Comparison of ENCODE assay signal across 8 cellular contexts in genomic region chr1:30719406-30720270, GRCh38. TPM values are rescaled to one million over a fixed set of nuclear protein-coding genes. Genes with fewer than 3 reads are reported as not detected.
DNase-seq lines count a peak whose midpoint lies in the region; ATAC-seq and TF ChIP-seq lines count a peak whose summit lies in the region.

No MANE protein-coding gene starts in this region.

- H3K36me3 Mint-ChIP-seq in activated T-cell treated with anti-CD3 and anti-CD28 coated beads, Interleukin-2, amount 50 U/mL, for 72 hours (ENCODE audit: insufficient read depth in 2 of 2) = peaks cover 0 to 4% of the 10 kb centered on the region in 2 donors

- H3K4me1 Mint-ChIP-seq in activated T-cell treated with anti-CD3 and anti-CD28 coated beads, Interleukin-2, amount 50 U/mL, for 72 hours (ENCODE audit: low read depth) = peaks cover 32% of the 10 kb centered on the region

- H3K27ac Mint-ChIP-seq in activated T-cell treated with anti-CD3 and anti-CD28 coated beads, Interleukin-2, amount 50 U/mL, for 72 hours = peak overlapping the region; percentile 72

- H3K9me3 ChIP-seq in SJSA1 (replicated peaks) = peaks cover 18% of the 10 kb centered on the region

- no peaks in the 10 kb centered on the region for H3K9me3 Mint-ChIP-seq in activated T-cell treated with anti-CD3 and anti-CD28 coated beads, Interleukin-2, amount 50 U/mL, for 72 hours

- H3K36me3 ChIP-seq in SJSA1 = 0 out of 2 replicates have a peak, but pooled peaks cover 3% of the 10 kb centered on the region

- H3K27me3 ChIP-seq in SJSA1 (replicated peaks) = no peaks in the 10 kb centered on the region

- H3K4me3 Mint-ChIP-seq in activated T-cell treated with anti-CD3 and anti-CD28 coated beads, Interleukin-2, amount 50 U/mL, for 72 hours = peak overlapping the region; percentile 95 to 99

- H3K4me3 ChIP-seq in SJSA1 (peak overlapping the region; percentile 57), epithelial cell of proximal tubule (ENCODE audit: low read depth, low read length) (peak overlapping the region; percentile 73)

- H3K27me3 Mint-ChIP-seq in activated T-cell treated with anti-CD3 and anti-CD28 coated beads, Interleukin-2, amount 50 U/mL, for 72 hours (ENCODE audit: low read depth) = no peaks in the 10 kb centered on the region

- H3K27ac ChIP-seq in SJSA1 = peak overlapping the region; percentile 97

- DNase-seq in activated T-cell treated with anti-CD3 and anti-CD28 coated beads, Interleukin-2, amount 50 U/mL, for 72 hours = no peak
- DNase-seq in activated T-cell treated with anti-CD3 and anti-CD28 coated beads, Interleukin-2, amount 50 U/mL, for 1 hour = no peak
- DNase-seq in SJSA1 (ENCODE audit: low read depth in 1 of 2, low spot score in 2 of 2) = peak in 1 of 2 experiments; percentile 82
- DNase-seq in epithelial cell of proximal tubule (ENCODE audit: low read depth) = no peak
- peak; percentile 90 for DNase-seq in pons (ENCODE audit: low spot score)
- no peak for DNase-seq in NCI-H345 treated with DMSO at 0.1 percent for 48 hours (lab: John Stamatoyannopoulos, UW; ENCODE audit: unreplicated experiment)
- no peak for DNase-seq in activated effector memory CD4-positive, alpha-beta T cell treated with Interleukin-2 at 50 U/mL for 16 hours
- DNase-seq in NCI-H2227 treated with DMSO at 0.1 percent for 48 hours (lab: John Stamatoyannopoulos, UW) = no peak

- H3K4me1 ChIP-seq in SJSA1 (replicated peaks) = peaks cover 15% of the 10 kb centered on the region

- no peak for TF ChIP-seq CTCF in epithelial cell of proximal tubule (conservative IDR thresholded peaks at IDR 0.05; ENCODE audit: low read depth, low read length)

- no peak for ATAC-seq in activated T-cell treated with anti-CD3 and anti-CD28 coated beads, Interleukin-2, amount 50 U/mL, for 72 hours (replicated peaks in 1 of 2)

RNA-seq across cellular contexts. Expression of gene MATN1, which starts 3.7 kb away (rescaled TPM):
- 1 to 10 TPM; 1.0 to 1.2 TPM for total RNA-seq in activated T-cell treated with anti-CD3 and anti-CD28 coated beads, Interleukin-2, amount 50 U/mL, for 72 hours
- 0.26 TPM in 1 of 2 replicates, not detected in the other for total RNA-seq in SJSA1 (2014; rRNA removed; shearing (Covaris generic))
- not detected in 2 replicates for total RNA-seq in epithelial cell of proximal tubule

RNA-seq across cellular contexts. Expression of gene LAPTM5, which starts 37.9 kb away (rescaled TPM):
- 100 to 1,000 TPM; 220 to 281 TPM for total RNA-seq in activated T-cell treated with anti-CD3 and anti-CD28 coated beads, Interleukin-2, amount 50 U/mL, for 72 hours
- not detected in 2 replicates for total RNA-seq in SJSA1 (2014; rRNA removed; shearing (Covaris generic))
- 2.2 and 2.4 TPM in 2 replicates for total RNA-seq in epithelial cell of proximal tubule

Comparison
In these comparisons a context has a peak if more than half of its experiments do, and no peak if none do; other contexts are left out.
1. RNA of gene LAPTM5, which starts 37.9 kb away (total RNA-seq): 220 to 281 TPM in activated T-cell treated with anti-CD3 and anti-CD28 coated beads, Interleukin-2, amount 50 U/mL, for 72 hours; 2.2 to 2.4 TPM in epithelial cell of proximal tubule and not detected in SJSA1; every median in the first group is over 10 times any median in the second.